ENCODE assay signal across 23 cellular contexts in genomic region chr4:151797853-151798252, GRCh38.
"Had no signal": no experiment of that assay in that cellular context is flagged by ENCODE, and none has a peak within 500 bp of the region (broad histone marks: within the 10 kb centered on the region; RNA-seq: fewer than 3 reads in every experiment).

No MANE protein-coding gene starts in this region.

- H3K27ac ChIP-seq: ascending aorta, body of pancreas, PC-9 had no signal

- ATAC-seq: activated CD8-positive, alpha-beta memory T cell treated with anti-CD3 and anti-CD28 coated beads, Interleukin-2, amount 10 ng/mL, durations not matched to agents 7 days and 5 days; activated naive CD8-positive, alpha-beta T cell treated with anti-CD3 and anti-CD28 coated beads, Interleukin-2, amount 50 U/mL, for 24 hours; body of pancreas had no signal

- H3K9me3 Mint-ChIP-seq: activated naive CD8-positive, alpha-beta T cell treated with anti-CD3 and anti-CD28 coated beads, Interleukin-2, amount 50 U/mL, for 24 hours; activated T-cell treated with anti-CD3 and anti-CD28 coated beads, Interleukin-2, amount 50 U/mL, for 24 hours; activated T-helper 1 cell treated with anti-CD3 and anti-CD28 coated beads, Interleukin-12 subunit alpha, Interleukin-12 subunit beta, Interleukin-2, Interleukin-4 antibody, amounts not matched to agents 30 ng/mL and 10 ng/mL and 1 ng/mL, durations not matched to agents 14 hours and 24 hours and 36 hours; T-helper 1 cell treated with Interleukin-12 subunit alpha and Interleukin-12 subunit beta and Interleukin-4 antibody, amounts not matched to agents 30 μg/mL and 1 μg/mL, for 36 hours had no signal

- H3K36me3 ChIP-seq: ascending aorta, MG63 had no signal

- H3K4me3 Mint-ChIP-seq: activated CD4-positive, alpha-beta T cell treated with anti-CD3 and anti-CD28 coated beads, Interleukin-2, amount 10 ng/mL, durations not matched to agents 24 days and 14 days; activated CD8-positive, alpha-beta memory T cell treated with anti-CD3 and anti-CD28 coated beads, Interleukin-2, amount 10 ng/mL, durations not matched to agents 7 days and 5 days; activated naive CD8-positive, alpha-beta T cell treated with anti-CD3 and anti-CD28 coated beads, Interleukin-2, amount 50 U/mL, for 24 hours; activated T-cell treated with anti-CD3 and anti-CD28 coated beads, Interleukin-2, amount 50 U/mL, for 24 hours; activated T-helper 1 cell treated with anti-CD3 and anti-CD28 coated beads, Interleukin-12 subunit alpha, Interleukin-12 subunit beta, Interleukin-2, Interleukin-4 antibody, amounts not matched to agents 30 ng/mL and 10 ng/mL and 1 ng/mL, durations not matched to agents 14 hours and 24 hours and 36 hours; T-helper 1 cell treated with Interleukin-12 subunit alpha and Interleukin-12 subunit beta and Interleukin-4 antibody, amounts not matched to agents 30 μg/mL and 1 μg/mL, for 36 hours had no signal

- H3K27ac Mint-ChIP-seq: activated CD4-positive, alpha-beta T cell treated with anti-CD3 and anti-CD28 coated beads, Interleukin-2, amount 10 ng/mL, durations not matched to agents 24 days and 14 days; activated CD8-positive, alpha-beta memory T cell treated with anti-CD3 and anti-CD28 coated beads, Interleukin-2, amount 10 ng/mL, durations not matched to agents 7 days and 5 days; activated naive CD4-positive, alpha-beta T cell treated with anti-CD3 and anti-CD28 coated beads, Interleukin-2, amount 50 U/mL, for 72 hours; activated naive CD8-positive, alpha-beta T cell treated with anti-CD3 and anti-CD28 coated beads, Interleukin-2, amount 50 U/mL, for 24 hours; activated T-cell treated with anti-CD3 and anti-CD28 coated beads, Interleukin-2, amount 50 U/mL, for 24 hours; activated T-helper 1 cell treated with anti-CD3 and anti-CD28 coated beads, Interleukin-12 subunit alpha, Interleukin-12 subunit beta, Interleukin-2, Interleukin-4 antibody, amounts not matched to agents 30 ng/mL and 10 ng/mL and 1 ng/mL, durations not matched to agents 14 hours and 24 hours and 36 hours; T-helper 1 cell treated with Interleukin-12 subunit alpha and Interleukin-12 subunit beta and Interleukin-4 antibody, amounts not matched to agents 30 μg/mL and 1 μg/mL, for 36 hours had no signal

- DNase-seq: activated CD4-positive, alpha-beta T cell treated with anti-CD3 and anti-CD28 coated beads, Interleukin-2, amount 10 ng/mL, durations not matched to agents 24 days and 14 days; activated CD4-positive, alpha-beta T cell treated with anti-CD3 and anti-CD28 coated beads, Interleukin-2, amount 50 U/mL, for 48 hours; activated CD4-positive, CD25-positive, alpha-beta regulatory T cell treated with anti-CD3 and anti-CD28 coated beads, Interleukin-2, amount 50 U/mL, for 72 hours; activated CD8-positive, alpha-beta memory T cell treated with anti-CD3 and anti-CD28 coated beads, Interleukin-2, amount 10 ng/mL, durations not matched to agents 7 days and 5 days; activated effector memory CD4-positive, alpha-beta T cell treated with Interleukin-2 at 50 U/mL for 16 hours; activated naive CD4-positive, alpha-beta T cell treated with Interleukin-2 at 50 U/mL for 16 hours; activated naive CD8-positive, alpha-beta T cell treated with anti-CD3 and anti-CD28 coated beads, Interleukin-2, amount 50 U/mL, for 24 hours; activated T-cell treated with anti-CD3 and anti-CD28 coated beads, Interleukin-2, amount 50 U/mL, for 24 hours; amniotic stem cell; body of pancreas; central memory CD4-positive, alpha-beta T cell; MG63; NCI-H1092 treated with DMSO at 0.1 percent for 48 hours; NCI-H1436; NCI-H1694 treated with DMSO at 0.1 percent for 48 hours; NCI-H2081; NCI-H510A treated with DMSO at 0.1 percent for 48 hours; SHP77 treated with DMSO at 0.1 percent for 48 hours had no signal

- H3K4me1 Mint-ChIP-seq: activated CD4-positive, alpha-beta T cell treated with anti-CD3 and anti-CD28 coated beads, Interleukin-2, amount 10 ng/mL, durations not matched to agents 24 days and 14 days; activated CD8-positive, alpha-beta memory T cell treated with anti-CD3 and anti-CD28 coated beads, Interleukin-2, amount 10 ng/mL, durations not matched to agents 7 days and 5 days; activated naive CD8-positive, alpha-beta T cell treated with anti-CD3 and anti-CD28 coated beads, Interleukin-2, amount 50 U/mL, for 24 hours had no signal

- H3K36me3 Mint-ChIP-seq: activated CD8-positive, alpha-beta memory T cell treated with anti-CD3 and anti-CD28 coated beads, Interleukin-2, amount 10 ng/mL, durations not matched to agents 7 days and 5 days; activated naive CD4-positive, alpha-beta T cell treated with anti-CD3 and anti-CD28 coated beads, Interleukin-2, amount 50 U/mL, for 72 hours had no signal

- H3K27me3 ChIP-seq: ascending aorta, body of pancreas, MG63 had no signal

- H3K4me1 ChIP-seq: ascending aorta, body of pancreas had no signal

- H3K9me3 ChIP-seq: ascending aorta, body of pancreas, MG63 had no signal

- H3K4me3 ChIP-seq: ascending aorta, body of pancreas, MG63, PC-9 had no signal
